Comparison of ENCODE assay signal across 16 cellular contexts in genomic region chr16:31351246-31351936, GRCh38. TPM values are rescaled to one million over a fixed set of nuclear protein-coding genes. Genes with fewer than 3 reads are reported as not detected.
DNase-seq lines count a peak whose midpoint lies in the region; ATAC-seq, FAIRE-seq and TF ChIP-seq lines count a peak whose summit lies in the region.
"Had no signal": no experiment of that assay in that cellular context is flagged by ENCODE, and none has a peak within 500 bp of the region (broad histone marks: within the 10 kb centered on the region; RNA-seq: fewer than 3 reads in every experiment).

No MANE protein-coding gene starts in this region.

- no peaks in the 10 kb centered on the region for H3K27me3 ChIP-seq in neutrophil
- peaks cover 0 to 4% (median 0%) of the 10 kb centered on the region in 3 donors for H3K27me3 ChIP-seq in psoas muscle (ENCODE audit: insufficient read depth in 3 of 3, low read length in 2 of 3)

- H3K27ac ChIP-seq in caudate nucleus (ENCODE audit: low read depth, low read length) (peak overlapping the region; percentile 62), neutrophil (peak overlapping the region; percentile 99), psoas muscle (no peak overlapping the region)
- H3K27ac ChIP-seq: parathyroid adenoma had no signal

- ATAC-seq in psoas muscle (no peak), omental fat pad (ENCODE audit: low FRiP score) (no peak), GM19023 (IDR thresholded peaks at IDR 0.05; ENCODE audit: unreplicated experiment) (no peak)

- H3K4me1 ChIP-seq in neutrophil (ENCODE audit: control insufficient read depth in 1 of 2, insufficient read depth in 1 of 2, low read depth in 1 of 2, low read length in 1 of 2) (peaks cover 78 to 80% of the 10 kb centered on the region in 2 experiments), psoas muscle (no peaks in the 10 kb centered on the region)
- H3K4me1 ChIP-seq: parathyroid adenoma had no signal

- WGBS in psoas muscle, 3 donors, result 72 to 77% (median 74%) methylated on average over 19 of the region's 19 CpGs

- peak; percentile 93 for DNase-seq in CD1c-positive myeloid dendritic cell (ENCODE audit: extremely low spot score)
- no peak for DNase-seq in GM18507 (ENCODE audit: extremely low spot score, insufficient read length, low read depth)
- no peak for DNase-seq in caudate nucleus (lab: John Stamatoyannopoulos, UW)
- no peak for DNase-seq in psoas muscle
- no peak for DNase-seq in omental fat pad (ENCODE audit: low spot score)
- no peak for DNase-seq in NCI-H1417 (lab: John Stamatoyannopoulos, UW)
- DNase-seq: activated gamma-delta T cell treated with Interleukin-2 at 50 U/mL for 16 hours; CD4-positive, alpha-beta memory T cell; NCI-H187; NCI-H69; RPMI8226; T-helper 2 cell had no signal

- H3K4me3 ChIP-seq in neutrophil (ENCODE audit: low read depth in 1 of 2, low read length in 1 of 2) (peak overlapping the region; percentile 42 to 44), psoas muscle (no peak overlapping the region)

- TF ChIP-seq CTCF in neutrophil (IDR thresholded peaks at IDR 0.05), result no peak
- TF ChIP-seq CTCF in psoas muscle (IDR thresholded peaks at IDR 0.05), result no peak
- no peak for TF ChIP-seq CTCF in omental fat pad (IDR thresholded peaks at IDR 0.05)

- intact Hi-C loops in psoas muscle (cut with DNase I), result no loop called here

- no peaks in the 10 kb centered on the region for H3K9me3 ChIP-seq in neutrophil
- H3K9me3 ChIP-seq in psoas muscle, result no peaks in the 10 kb centered on the region

- H3K36me3 ChIP-seq in neutrophil (peaks cover 6% of the 10 kb centered on the region), psoas muscle (ENCODE audit: insufficient read depth in 1 of 2, low read depth in 1 of 2) (no peaks in the 10 kb centered on the region)

- peak; percentile 73 for FAIRE-seq in GM18507 (lab: Jason Lieb, UNC)

RNA-seq across cellular contexts. Expression of gene ITGAX, which starts 3.6 kb away (rescaled TPM):
- 1 to 10 TPM; 1.7 to 2.6 (median 2.1) TPM for total RNA-seq in psoas muscle
- under 1 TPM; 0.34 to 0.70 (median 0.39) TPM for polyA plus RNA-seq in psoas muscle
- 100 to 1,000 TPM in 1 of 4 donors, 10 to 100 TPM in 3; 11.7 to 161 (median 27.0) TPM for total RNA-seq in omental fat pad

RNA-seq across cellular contexts. Expression of gene ITGAD, which starts 41.7 kb away (rescaled TPM):
- total RNA-seq in psoas muscle (under 1 TPM in 2 of 4 donors, not detected in 2; 0.07 to 0.42 TPM), omental fat pad (under 1 TPM in 3 of 4 donors, not detected in 1; 0.28 to 0.47 (median 0.36) TPM)
- under 1 TPM in 2 of 3 donors, not detected in 1; 0.01 to 0.05 TPM for polyA plus RNA-seq in psoas muscle
- total RNA-seq: CD4-positive, alpha-beta memory T cell; lung microvascular endothelial cell had no signal
